9 cellular contexts compared by ENCODE assay signal in the genomic region with DNA sequence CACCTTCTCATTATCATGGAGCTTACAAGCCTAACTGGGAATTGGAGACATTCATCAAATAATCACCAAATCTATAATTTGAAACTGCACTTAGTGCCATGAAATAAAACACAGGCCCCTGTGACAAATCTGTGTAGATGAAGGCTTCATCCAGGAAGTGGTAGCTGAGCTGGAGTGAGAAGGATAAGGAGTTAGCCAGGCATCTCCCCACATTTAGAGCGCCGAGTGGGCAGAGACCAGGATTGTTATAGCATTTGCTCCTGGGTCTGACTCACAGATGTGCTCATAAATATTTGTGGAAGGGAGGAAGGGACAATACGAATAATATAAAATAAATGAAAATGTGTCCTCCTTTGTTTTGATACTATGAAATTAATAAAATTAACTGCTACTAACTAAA. TPM values are rescaled to one million over a fixed set of nuclear protein-coding genes. Genes with fewer than 3 reads are reported as not detected.
DNase-seq lines count a peak whose midpoint lies in the region; ATAC-seq, FAIRE-seq and TF ChIP-seq lines count a peak whose summit lies in the region.
"Had no signal": no experiment of that assay in that cellular context is flagged by ENCODE, and none has a peak within 500 bp of the region (broad histone marks: within the 10 kb centered on the region; RNA-seq: fewer than 3 reads in every experiment).

No MANE protein-coding gene starts in this region.

- H4K8ac ChIP-seq in mesenchymal stem cell (ENCODE audit: low read length) (peak overlapping the region; percentile 73), neuronal stem cell (ENCODE audit: low read depth, low read length) (no peak overlapping the region)

- ATAC-seq in A549, result no peak
- ATAC-seq in body of pancreas, result no peak
- ATAC-seq in GM19463 (IDR thresholded peaks at IDR 0.05; ENCODE audit: unreplicated experiment), result no peak
- ATAC-seq in omental fat pad (ENCODE audit: low FRiP score), result no peak
- no peak for ATAC-seq in HG02610 (IDR thresholded peaks at IDR 0.05; ENCODE audit: unreplicated experiment)

- peaks cover 0 to 2% of the 10 kb centered on the region in 2 donors for H3K36me3 ChIP-seq in body of pancreas (replicated peaks in 1 of 2; ENCODE audit: insufficient read depth in 1 of 2, low read depth in 2 of 2)
- peaks cover 0 to 18% of the 10 kb centered on the region in 2 experiments for H3K36me3 ChIP-seq in mesenchymal stem cell (ENCODE audit: control insufficient read depth in 1 of 2, insufficient read depth in 2 of 2, low read depth in 1 of 2, low read length in 2 of 2)
- H3K36me3 ChIP-seq in neuronal stem cell (replicated peaks in 1 of 2; ENCODE audit: control insufficient read depth in 2 of 2, insufficient read depth in 2 of 2, low read length in 2 of 2), result peaks cover 3 to 20% of the 10 kb centered on the region in 2 donors

- no peak overlapping the region for H3K4me3 ChIP-seq in A549
- no peak overlapping the region for H3K4me3 ChIP-seq in HL-60 (replicated peaks; ENCODE audit: insufficient read depth, low read length)
- H3K4me3 ChIP-seq in body of pancreas, result no peak overlapping the region
- peak overlapping the region in 1 of 2 experiments; percentile 98 for H3K4me3 ChIP-seq in mesenchymal stem cell (ENCODE audit: insufficient read depth in 1 of 2, low read depth in 1 of 2, low read length in 2 of 2)
- no peak overlapping the region for H3K4me3 ChIP-seq in neuronal stem cell (ENCODE audit: low read length in 2 of 2)

- POLR2A ChIA-PET in A549 (lab: Yijun Ruan, JAX), result interaction anchor here (8.8 kb wide), 1 partner anchor 115 kb away, joined by 261 read pairs; the partner anchor contains the start of gene SH2D6

- H2AFZ ChIP-seq in mesenchymal stem cell (ENCODE audit: low read depth, low read length) (no peak overlapping the region), neuronal stem cell (ENCODE audit: low read length) (no peak overlapping the region)

- TF ChIP-seq RAD21 in A549 (conservative IDR thresholded peaks at IDR 0.05 in 1 of 2, IDR thresholded peaks at IDR 0.05 in 1 of 2), result no peak

- H2AK5ac ChIP-seq in mesenchymal stem cell (ENCODE audit: low read length, severe bottlenecking) (no peak overlapping the region), neuronal stem cell (ENCODE audit: low read depth, low read length) (no peak overlapping the region)

- H3K23ac ChIP-seq in mesenchymal stem cell (ENCODE audit: low read length in 2 of 2) (no peak overlapping the region), neuronal stem cell (ENCODE audit: low read depth, low read length, poor library complexity) (no peak overlapping the region)

- H3K4me1 ChIP-seq in A549 (peaks cover 24% of the 10 kb centered on the region; the same call in 2 of the 3 replicates), body of pancreas (peaks cover 45% of the 10 kb centered on the region), mesenchymal stem cell (ENCODE audit: control insufficient read depth, insufficient read depth, low read depth, low read length) (no peaks in the 10 kb centered on the region), neuronal stem cell (ENCODE audit: control insufficient read depth in 2 of 2, insufficient read depth in 1 of 2, low read depth in 1 of 2, low read length in 2 of 2) (peaks cover 6 to 10% of the 10 kb centered on the region in 2 donors)

- no peak for TF ChIP-seq EP300 in A549 (IDR thresholded peaks at IDR 0.05)

- peak overlapping the region; percentile 12 to 98; a peak in 3 of 6 replicates for H3K27ac ChIP-seq in A549
- peak overlapping the region; percentile 99; the same call in 1 of the 2 replicates for H3K27ac ChIP-seq in HL-60 (replicated peaks)
- peak overlapping the region; percentile 16 to 99 (median 98) for H3K27ac ChIP-seq in body of pancreas
- peak overlapping the region; percentile 33 for H3K27ac ChIP-seq in mesenchymal stem cell (ENCODE audit: low read length, poor library complexity, severe bottlenecking)
- H3K27ac ChIP-seq in neuronal stem cell (replicated peaks; ENCODE audit: low read length), result no peak overlapping the region

- peak overlapping the region in 1 of 2 experiments; percentile 19 for H3K18ac ChIP-seq in mesenchymal stem cell (ENCODE audit: low read depth in 1 of 2, low read length in 2 of 2)
- no peak overlapping the region for H3K18ac ChIP-seq in neuronal stem cell (ENCODE audit: low read length)

- WGBS in A549 (ENCODE audit: missing lambda C conversion rate), result 88% methylated on average over 3 of the region's 3 CpGs
- 63 to 70% methylated on average over 3 of the region's 3 CpGs for WGBS in body of pancreas, 2 donors
- 27% methylated on average over 2 of the region's 3 CpGs for WGBS in mesenchymal stem cell
- no CpG with 5 or more reads among the region's 3 CpGs for WGBS in neuronal stem cell (ENCODE audit: extremely low coverage in 2 of 2, insufficient read length in 2 of 2, insufficient replicate concordance in 1 of 2), 2 donors

- no peak for TF ChIP-seq CTCF in A549 (IDR thresholded peaks at IDR 0.05)
- TF ChIP-seq CTCF in HL-60 (IDR thresholded peaks at IDR 0.05; ENCODE audit: insufficient read depth, low read length), result no peak
- TF ChIP-seq CTCF in body of pancreas (IDR thresholded peaks at IDR 0.05), result no peak
- no peak for TF ChIP-seq CTCF in omental fat pad (IDR thresholded peaks at IDR 0.05)

- H3K9ac ChIP-seq in mesenchymal stem cell (ENCODE audit: low read length), result peak overlapping the region; percentile 99
- H3K9ac ChIP-seq in neuronal stem cell (ENCODE audit: low read depth, low read length, poor library complexity), result no peak overlapping the region

- intact Hi-C loops in body of pancreas (cut with DNase I), result no loop called here

- H3K4me2 ChIP-seq in A549, result peak overlapping the region; percentile 92
- no peak overlapping the region for H3K4me2 ChIP-seq in mesenchymal stem cell (ENCODE audit: low read length, poor library complexity, severe bottlenecking)
- H3K4me2 ChIP-seq in neuronal stem cell (ENCODE audit: insufficient read depth, low read length, poor library complexity, severe bottlenecking), result no peak overlapping the region

- H3K14ac ChIP-seq in mesenchymal stem cell (ENCODE audit: low read length in 2 of 2) (no peak overlapping the region), neuronal stem cell (ENCODE audit: low read length) (no peak overlapping the region)

- CTCF ChIA-PET in A549 (lab: Yijun Ruan, JAX), result interaction anchor here (3.7 to 35.5 kb wide), 5 partner anchors 16 to 118 kb away, joined by 19 to 1185 read pairs (median 145); partner anchors contain the start of genes CAPG and SH2D6

- H4K91ac ChIP-seq in mesenchymal stem cell (ENCODE audit: low read length), result no peak overlapping the region
- no peak overlapping the region for H4K91ac ChIP-seq in neuronal stem cell (ENCODE audit: low read depth, low read length, poor library complexity)

- H2BK12ac ChIP-seq in mesenchymal stem cell (ENCODE audit: low read length in 2 of 2) (no peak overlapping the region), neuronal stem cell (ENCODE audit: low read length) (no peak overlapping the region)

- H3K4ac ChIP-seq in mesenchymal stem cell (ENCODE audit: low read depth in 1 of 2, low read length in 2 of 2), result peak overlapping the region in 1 of 2 experiments; percentile 62
- H3K4ac ChIP-seq in neuronal stem cell (ENCODE audit: low read length), result no peak overlapping the region

- H3K79me1 ChIP-seq in mesenchymal stem cell (replicated peaks; ENCODE audit: low read length, poor library complexity, severe bottlenecking) (peaks cover 2% of the 10 kb centered on the region), neuronal stem cell (ENCODE audit: low read depth, low read length) (no peaks in the 10 kb centered on the region)

- FAIRE-seq in A549 (lab: Jason Lieb, UNC), result no peak

- no peaks in the 10 kb centered on the region for H3K9me3 ChIP-seq in A549
- H3K9me3 ChIP-seq in body of pancreas, result no peaks in the 10 kb centered on the region
- no peaks in the 10 kb centered on the region for H3K9me3 ChIP-seq in mesenchymal stem cell (ENCODE audit: control insufficient read depth, low read length)
- no peaks in the 10 kb centered on the region for H3K9me3 ChIP-seq in neuronal stem cell (replicated peaks in 1 of 2; ENCODE audit: control insufficient read depth in 2 of 2, insufficient read depth in 1 of 2, low read depth in 1 of 2, low read length in 2 of 2)

- H3K27me3 ChIP-seq in HL-60 (ENCODE audit: insufficient read depth, poor library complexity, severe bottlenecking) (no peaks in the 10 kb centered on the region), body of pancreas (no peaks in the 10 kb centered on the region), mesenchymal stem cell (ENCODE audit: control insufficient read depth in 1 of 2, insufficient read depth in 1 of 2, low read length in 2 of 2) (no peaks in the 10 kb centered on the region), neuronal stem cell (ENCODE audit: control insufficient read depth in 3 of 3, insufficient read depth in 3 of 3, low read depth in 1 of 3, low read length in 3 of 3) (no peaks in the 10 kb centered on the region)

- H2BK15ac ChIP-seq in mesenchymal stem cell (ENCODE audit: low read depth, poor library complexity, severe bottlenecking), result no peak overlapping the region
- no peak overlapping the region for H2BK15ac ChIP-seq in neuronal stem cell (ENCODE audit: low read length)

- DNase-seq in A549 (ENCODE audit: low read depth in 1 of 2, low spot score in 1 of 2) (no peak), HL-60 (ENCODE audit: low read depth in 1 of 2, low spot score in 1 of 2) (no peak), body of pancreas (no peak), mesenchymal stem cell (peak; percentile 78), neuronal stem cell (ENCODE audit: low spot score) (no peak), omental fat pad (ENCODE audit: low spot score) (no peak)
- DNase-seq: Calu3 had no signal

- H2BK120ac ChIP-seq in mesenchymal stem cell (ENCODE audit: low read depth, low read length) (no peak overlapping the region), neuronal stem cell (ENCODE audit: low read depth, low read length) (no peak overlapping the region)

- H2BK5ac ChIP-seq in mesenchymal stem cell (ENCODE audit: low read depth, low read length, poor library complexity, severe bottlenecking) (no peak overlapping the region), neuronal stem cell (ENCODE audit: low read length) (no peak overlapping the region)

- TF ChIP-seq POLR2A in A549 (IDR thresholded peaks at IDR 0.05; ENCODE audit: low read length) (no peak), body of pancreas (IDR thresholded peaks at IDR 0.05) (no peak)

RNA-seq across cellular contexts. Expression of gene MAT2A, which starts 2.5 kb away (rescaled TPM):
- polyA plus RNA-seq in A549 (2011; rRNA removed) (1,024 and 1,329 TPM in 2 replicates), A549 (2017; fragmentation: RNase III; extraction: RNeasy Plus Mini Kit Qiagen cat#74134 plus additional on column Dnase treatment) (370 to 430 TPM (median 400 TPM) in 3 replicates)
- 197 and 230 TPM in 2 replicates for polyA plus RNA-seq in A549 (2012; cell fraction: cytosol; rRNA removed)
- 533 and 600 TPM in 2 replicates for polyA plus RNA-seq in A549 (2012; cell fraction: nucleus; rRNA removed)
- polyA minus RNA-seq in A549 (2011; rRNA and poly(A)+ RNA removed), result 421 and 591 TPM in 2 replicates
- total RNA-seq in body of pancreas (100 to 1,000 TPM; 388 to 576 TPM), omental fat pad (1,000 to 10,000 TPM in 1 of 4 donors, 100 to 1,000 TPM in 3; 223 to 1,046 (median 437) TPM)
- polyA plus RNA-seq in mesenchymal stem cell (2013, experiment 1 of 2), result 181 TPM
- polyA plus RNA-seq in mesenchymal stem cell (2013, experiment 2 of 2), result 182 TPM
- polyA plus RNA-seq in neuronal stem cell (2013, experiment 1 of 2), result 158 TPM
- 153 TPM for polyA plus RNA-seq in neuronal stem cell (2013, experiment 2 of 2)

RNA-seq across cellular contexts. Expression of gene GGCX, which starts 24.8 kb away (rescaled TPM):
- 39.0 and 49.6 TPM in 2 replicates for polyA plus RNA-seq in A549 (2011; rRNA removed)
- polyA plus RNA-seq in A549 (2012; cell fraction: cytosol; rRNA removed), result 49.1 and 53.4 TPM in 2 replicates
- polyA plus RNA-seq in A549 (2012; cell fraction: nucleus; rRNA removed), result 69.5 and 77.4 TPM in 2 replicates
- polyA plus RNA-seq in A549 (2017; fragmentation: RNase III; extraction: RNeasy Plus Mini Kit Qiagen cat#74134 plus additional on column Dnase treatment), result 48.7 to 58.5 TPM (median 55.1 TPM) in 3 replicates
- polyA minus RNA-seq in A549 (2011; rRNA and poly(A)+ RNA removed), result 99.1 and 106 TPM in 2 replicates
- 10 to 100 TPM; 35.5 to 48.1 TPM for total RNA-seq in body of pancreas
- polyA plus RNA-seq in mesenchymal stem cell (2013, experiment 1 of 2), result 39.8 TPM
- 41.1 TPM for polyA plus RNA-seq in mesenchymal stem cell (2013, experiment 2 of 2)
- 22.7 TPM for polyA plus RNA-seq in neuronal stem cell (2013, experiment 1 of 2)
- 22.4 TPM for polyA plus RNA-seq in neuronal stem cell (2013, experiment 2 of 2)
- 10 to 100 TPM; 24.7 to 44.1 (median 39.8) TPM for total RNA-seq in omental fat pad

RNA-seq across cellular contexts. Expression of gene VAMP8, which starts 40.9 kb away (rescaled TPM):
- polyA plus RNA-seq in A549 (2011; rRNA removed) (38.3 and 41.1 TPM in 2 replicates), A549 (2017; fragmentation: RNase III; extraction: RNeasy Plus Mini Kit Qiagen cat#74134 plus additional on column Dnase treatment) (17.7 to 22.4 TPM (median 18.5 TPM) in 3 replicates)
- polyA plus RNA-seq in A549 (2012; cell fraction: cytosol; rRNA removed), result 21.5 and 24.5 TPM in 2 replicates
- polyA plus RNA-seq in A549 (2012; cell fraction: nucleus; rRNA removed), result 5.7 and 12.5 TPM in 2 replicates
- polyA minus RNA-seq in A549 (2011; rRNA and poly(A)+ RNA removed), result 8.3 and 8.7 TPM in 2 replicates
- total RNA-seq in body of pancreas (100 to 1,000 TPM in 1 of 2 donors, 10 to 100 TPM in 1; 39.6 to 111 TPM), omental fat pad (10 to 100 TPM; 23.3 to 48.7 (median 46.1) TPM)
- polyA plus RNA-seq in mesenchymal stem cell (2013, experiment 1 of 2), result 11.3 TPM
- polyA plus RNA-seq in mesenchymal stem cell (2013, experiment 2 of 2), result 11.9 TPM
- polyA plus RNA-seq in neuronal stem cell (2013, experiment 1 of 2), result 4.0 TPM
- 4.0 TPM for polyA plus RNA-seq in neuronal stem cell (2013, experiment 2 of 2)

RNA-seq across cellular contexts. Expression of gene VAMP5, which starts 47.8 kb away (rescaled TPM):
- polyA plus RNA-seq in A549 (2011; rRNA removed) (0.16 and 0.67 TPM in 2 replicates), A549 (2017; fragmentation: RNase III; extraction: RNeasy Plus Mini Kit Qiagen cat#74134 plus additional on column Dnase treatment) (not detected in 3 replicates)
- 0.10 and 0.25 TPM in 2 replicates for polyA plus RNA-seq in A549 (2012; cell fraction: cytosol; rRNA removed)
- 0.29 and 0.95 TPM in 2 replicates for polyA plus RNA-seq in A549 (2012; cell fraction: nucleus; rRNA removed)
- polyA minus RNA-seq in A549 (2011; rRNA and poly(A)+ RNA removed), result 0.58 TPM in 1 of 2 replicates, not detected in the other
- total RNA-seq in body of pancreas (10 to 100 TPM in 1 of 2 donors, 1 to 10 TPM in 1; 3.0 to 10.4 TPM), omental fat pad (100 to 1,000 TPM in 1 of 4 donors, 10 to 100 TPM in 3; 51.4 to 116 (median 85.0) TPM)
- polyA plus RNA-seq in mesenchymal stem cell (2013, experiment 1 of 2), result 23.5 TPM
- 25.7 TPM for polyA plus RNA-seq in mesenchymal stem cell (2013, experiment 2 of 2)
- polyA plus RNA-seq in neuronal stem cell (2013, experiment 1 of 2), result 5.7 TPM
- polyA plus RNA-seq in neuronal stem cell (2013, experiment 2 of 2), result 5.8 TPM

RNA-seq across cellular contexts. Expression of gene RNF181, which starts 59.1 kb away (rescaled TPM):
- polyA plus RNA-seq in A549 (2011; rRNA removed) (287 and 366 TPM in 2 replicates), A549 (2017; fragmentation: RNase III; extraction: RNeasy Plus Mini Kit Qiagen cat#74134 plus additional on column Dnase treatment) (182 to 199 TPM (median 189 TPM) in 3 replicates)
- polyA plus RNA-seq in A549 (2012; cell fraction: cytosol; rRNA removed), result 318 and 381 TPM in 2 replicates
- polyA plus RNA-seq in A549 (2012; cell fraction: nucleus; rRNA removed), result 260 and 338 TPM in 2 replicates
- polyA minus RNA-seq in A549 (2011; rRNA and poly(A)+ RNA removed), result 111 and 217 TPM in 2 replicates
- total RNA-seq in body of pancreas (10 to 100 TPM; 54.4 to 89.5 TPM), omental fat pad (100 to 1,000 TPM in 3 of 4 donors, 10 to 100 TPM in 1; 94.7 to 216 (median 144) TPM)
- polyA plus RNA-seq in mesenchymal stem cell (2013, experiment 1 of 2), result 229 TPM
- 235 TPM for polyA plus RNA-seq in mesenchymal stem cell (2013, experiment 2 of 2)
- 139 TPM for polyA plus RNA-seq in neuronal stem cell (2013, experiment 1 of 2)
- polyA plus RNA-seq in neuronal stem cell (2013, experiment 2 of 2), result 136 TPM
